8 cellular contexts compared by ENCODE assay signal in genomic region chr1:107935396-107936064, GRCh38. TPM values are rescaled to one million over a fixed set of nuclear protein-coding genes. Genes with fewer than 3 reads are reported as not detected.
DNase-seq lines count a peak whose midpoint lies in the region; ATAC-seq and TF ChIP-seq lines count a peak whose summit lies in the region.

No MANE protein-coding gene starts in this region.

- peaks cover 35% of the 10 kb centered on the region for H3K4me1 Mint-ChIP-seq in T-helper 2 cell treated with Interferon-gamma antibody and Interleukin-4, amounts not matched to agents 5 μg/mL and 100 μg/mL, for 36 hours (ENCODE audit: low read depth)

- WGBS in spleen, 5 donors = 58 to 68% (median 63%) methylated on average over 4 of the region's 4 CpGs

- H3K4me1 ChIP-seq in spleen = peaks cover 26 to 90% (median 53%) of the 10 kb centered on the region in 6 donors

- no peaks in the 10 kb centered on the region for H3K9me3 Mint-ChIP-seq in T-helper 2 cell treated with Interferon-gamma antibody and Interleukin-4, amounts not matched to agents 5 μg/mL and 100 μg/mL, for 36 hours

- H3K4me3 Mint-ChIP-seq in T-helper 2 cell treated with Interferon-gamma antibody and Interleukin-4, amounts not matched to agents 5 μg/mL and 100 μg/mL, for 36 hours = peak overlapping the region; percentile 13

- no peaks in the 10 kb centered on the region for H3K27me3 ChIP-seq in spleen (replicated peaks in 1 of 7)

- peak; percentile 85 for ATAC-seq in HG03060 (IDR thresholded peaks at IDR 0.05; ENCODE audit: low read depth, unreplicated experiment)

- H3K36me3 Mint-ChIP-seq in T-helper 2 cell treated with Interferon-gamma antibody and Interleukin-4, amounts not matched to agents 5 μg/mL and 100 μg/mL, for 36 hours (ENCODE audit: low read depth) = no peaks in the 10 kb centered on the region

- H3K4me3 ChIP-seq in spleen = peak overlapping the region in 1 of 8 donors; percentile 45

- TF ChIP-seq CTCF in spleen (IDR thresholded peaks at IDR 0.05 in 8 of 11, conservative IDR thresholded peaks at IDR 0.05 in 3 of 11) = peak in 1 of 11 experiments; percentile 10

- H3K9me3 ChIP-seq in spleen = no peaks in the 10 kb centered on the region

- intact Hi-C loops in spleen (cut with DNase I; ENCODE audit: low total_unique reads) = no loop called here

- peaks cover 4% of the 10 kb centered on the region for H3K27me3 Mint-ChIP-seq in T-helper 2 cell treated with Interferon-gamma antibody and Interleukin-4, amounts not matched to agents 5 μg/mL and 100 μg/mL, for 36 hours (ENCODE audit: low read depth)

- no peak for TF ChIP-seq POLR2A in spleen (IDR thresholded peaks at IDR 0.05)

- H3K27ac Mint-ChIP-seq in T-helper 2 cell treated with Interferon-gamma antibody and Interleukin-4, amounts not matched to agents 5 μg/mL and 100 μg/mL, for 36 hours = peak overlapping the region; percentile 18

- peak overlapping the region in 7 of 8 donors; percentile 57 to 90 (median 80) for H3K27ac ChIP-seq in spleen

- H3K36me3 ChIP-seq in spleen = no peaks in the 10 kb centered on the region

- peak; percentile 69 for DNase-seq in activated CD8-positive, alpha-beta memory T cell treated with anti-CD3 and anti-CD28 coated beads for 24 hours
- DNase-seq in activated CD8-positive, alpha-beta memory T cell treated with anti-CD3 and anti-CD28 coated beads, Interleukin-2, amount 50 U/mL, for 4 hours = no peak
- DNase-seq in T-helper 2 cell treated with Interferon-gamma antibody and Interleukin-4, amounts not matched to agents 5 μg/mL and 100 μg/mL, for 36 hours (ENCODE audit: low spot score) = peak; percentile 62
- DNase-seq in spleen (no peak), NCI-H1105 treated with DMSO at 0.1 percent for 48 hours (lab: John Stamatoyannopoulos, UW) (no peak), KG1 (lab: John Stamatoyannopoulos, UW) (no peak), NCI-H82 (lab: John Stamatoyannopoulos, UW) (no peak)

RNA-seq across cellular contexts. Expression of gene VAV3, which starts 29.4 kb away (rescaled TPM):
- 10 to 100 TPM; 28.2 to 63.0 (median 50.0) TPM for total RNA-seq in spleen
- polyA plus RNA-seq in spleen = 10 to 100 TPM; 10.5 to 13.8 (median 13.1) TPM

Comparison
In these comparisons a context has a peak if more than half of its experiments do, and no peak if none do; other contexts are left out.
1. DNase-seq: peak in activated CD8-positive, alpha-beta memory T cell treated with anti-CD3 and anti-CD28 coated beads for 24 hours (single experiment) and T-helper 2 cell treated with Interferon-gamma antibody and Interleukin-4, amounts not matched to agents 5 μg/mL and 100 μg/mL, for 36 hours (single experiment); none in activated CD8-positive, alpha-beta memory T cell treated with anti-CD3 and anti-CD28 coated beads, Interleukin-2, amount 50 U/mL, for 4 hours (single experiment), spleen (single experiment), NCI-H1105 treated with DMSO at 0.1 percent for 48 hours (single experiment), KG1 (single experiment) and NCI-H82 (single experiment).